Comparison of ENCODE assay signal across 1 cellular context in the genomic region with DNA sequence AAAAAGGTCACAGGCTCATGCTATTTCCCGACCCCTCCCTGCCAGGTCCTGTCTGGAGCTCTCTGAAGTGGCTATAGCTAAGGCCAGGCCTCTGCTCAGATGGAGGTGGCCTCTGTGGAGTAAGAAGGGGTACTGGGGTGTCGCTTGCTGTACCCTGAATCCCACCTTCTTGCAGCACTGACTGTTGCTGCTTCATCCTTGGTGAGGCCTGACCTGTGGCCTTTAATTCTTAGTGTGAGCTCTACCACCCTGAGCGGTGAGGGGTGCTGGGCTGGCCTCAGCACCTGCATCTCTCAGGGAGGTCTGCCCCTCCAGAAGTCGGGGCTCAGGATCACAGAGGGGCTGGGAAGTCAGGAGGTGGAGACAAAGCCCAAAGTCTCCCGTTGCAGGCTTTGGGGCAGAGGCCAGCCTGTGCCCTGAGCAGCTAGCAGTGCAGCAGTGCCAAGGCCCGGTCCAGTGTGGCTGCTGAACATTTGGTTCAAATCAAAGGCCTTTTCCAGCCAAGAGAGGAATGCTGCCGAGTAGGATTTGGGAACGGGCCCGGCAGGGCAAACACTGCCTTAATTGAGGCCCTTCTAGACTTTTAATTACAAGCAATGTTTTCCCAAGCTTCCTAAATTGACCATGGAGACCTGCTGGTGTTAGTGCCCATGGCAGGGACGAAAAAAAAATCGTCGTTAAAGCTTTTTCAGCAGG.
A peak's percentile ranks its signal among the peaks of the same experiment; 100 is the strongest.
TF ChIP-seq lines count a peak whose summit lies in the region.

No MANE protein-coding gene starts in this region.

TF ChIP-seq in HepG2, 621 proteins besides CTCF, POLR2A, EP300 and RAD21 (continued from another document and continues in another):
- TF ChIP-seq ZNF724P (CRISPR knock-in tag; IDR thresholded peaks at IDR 0.05; ENCODE audit: borderline replicate concordance) (no peak; the same call in 1 of the 2 replicates), NRL (CRISPR knock-in tag; IDR thresholded peaks at IDR 0.05; ENCODE audit: borderline replicate concordance) (no peak), ZBTB20 (CRISPR knock-in tag; IDR thresholded peaks at IDR 0.05; ENCODE audit: borderline replicate concordance, low read depth) (no peak), ZNF136 (CRISPR knock-in tag; IDR thresholded peaks at IDR 0.05; ENCODE audit: low read depth) (0 out of 2 replicates have a peak, but pooled peaks have one; percentile 57), MAF1 (CRISPR knock-in tag; IDR thresholded peaks at IDR 0.05; ENCODE audit: borderline replicate concordance) (no peak), TARDBP (CRISPR knock-in tag; IDR thresholded peaks at IDR 0.05) (peak; percentile 34; the same call in 1 of the 2 replicates), GATAD2A (CRISPR knock-in tag; IDR thresholded peaks at IDR 0.05) (no peak; the same call in 1 of the 2 replicates), ZZZ3 (CRISPR knock-in tag; IDR thresholded peaks at IDR 0.05; ENCODE audit: borderline replicate concordance) (0 out of 2 replicates have a peak, but pooled peaks have one; percentile 27), NCOA5 (CRISPR knock-in tag; IDR thresholded peaks at IDR 0.05) (no peak), SIN3A (IDR thresholded peaks at IDR 0.05; ENCODE audit: borderline replicate concordance, low read depth, low read length) (no peak), PAF1 (CRISPR knock-in tag; IDR thresholded peaks at IDR 0.05) (no peak), YY1 (IDR thresholded peaks at IDR 0.05; ENCODE audit: insufficient read depth, insufficient replicate concordance, low read depth, low read length) (no peak), SP2 (CRISPR knock-in tag; IDR thresholded peaks at IDR 0.05) (peak; percentile 30; the same call in 1 of the 2 replicates), FOXK1 (CRISPR knock-in tag; IDR thresholded peaks at IDR 0.05; ENCODE audit: borderline replicate concordance, low read depth) (no peak), ZKSCAN5 (CRISPR knock-in tag; IDR thresholded peaks at IDR 0.05) (no peak), ZNF235 (CRISPR knock-in tag; IDR thresholded peaks at IDR 0.05; ENCODE audit: borderline replicate concordance) (no peak), ZNF672 (CRISPR knock-in tag; IDR thresholded peaks at IDR 0.05) (no peak; the same call in 1 of the 2 replicates), NFATC3 (CRISPR knock-in tag; IDR thresholded peaks at IDR 0.05) (peak; percentile 88; the same call in 1 of the 2 replicates), ZSCAN31 (CRISPR knock-in tag; IDR thresholded peaks at IDR 0.05; ENCODE audit: low read depth) (no peak), HDAC1 (CRISPR knock-in tag; IDR thresholded peaks at IDR 0.05) (no peak), MTF1 (CRISPR knock-in tag; IDR thresholded peaks at IDR 0.05) (no peak), PRPF4 (IDR thresholded peaks at IDR 0.05; ENCODE audit: low read depth, low read length, poor library complexity, severe bottlenecking) (no peak), ARNT2 (CRISPR knock-in tag; IDR thresholded peaks at IDR 0.05; ENCODE audit: low read depth) (no peak), NFIB (CRISPR knock-in tag; IDR thresholded peaks at IDR 0.05; ENCODE audit: borderline replicate concordance) (no peak), ARID2 (CRISPR knock-in tag; IDR thresholded peaks at IDR 0.05; ENCODE audit: borderline replicate concordance) (no peak), ZNF549 (CRISPR knock-in tag; IDR thresholded peaks at IDR 0.05) (no peak), JUND (CRISPR knock-in tag; IDR thresholded peaks at IDR 0.05) (no peak), ZNF556 (CRISPR knock-in tag; IDR thresholded peaks at IDR 0.05; ENCODE audit: borderline replicate concordance) (0 out of 2 replicates have a peak, but pooled peaks have one; percentile 15), MYC (CRISPR knock-in tag; IDR thresholded peaks at IDR 0.05; ENCODE audit: borderline replicate concordance) (0 out of 2 replicates have a peak, but pooled peaks have one; percentile 6), CREM (IDR thresholded peaks at IDR 0.05) (no peak), CREM (CRISPR knock-in tag; IDR thresholded peaks at IDR 0.05) (no peak), ZFX (CRISPR knock-in tag; IDR thresholded peaks at IDR 0.05; ENCODE audit: low read depth) (peak; percentile 43), MXI1 (IDR thresholded peaks at IDR 0.05; ENCODE audit: borderline replicate concordance, low read depth, low read length) (no peak), NAIF1 (CRISPR knock-in tag; IDR thresholded peaks at IDR 0.05; ENCODE audit: borderline replicate concordance) (no peak), MED8 (CRISPR knock-in tag; IDR thresholded peaks at IDR 0.05; ENCODE audit: insufficient replicate concordance) (no peak), RBM22 (optimal IDR thresholded peaks at IDR 0.05; ENCODE audit: low read length) (no peak), ZNF782 (CRISPR knock-in tag; IDR thresholded peaks at IDR 0.05; ENCODE audit: borderline replicate concordance) (0 out of 2 replicates have a peak, but pooled peaks have one; percentile 42)
- TF ChIP-seq, protein P1, sequence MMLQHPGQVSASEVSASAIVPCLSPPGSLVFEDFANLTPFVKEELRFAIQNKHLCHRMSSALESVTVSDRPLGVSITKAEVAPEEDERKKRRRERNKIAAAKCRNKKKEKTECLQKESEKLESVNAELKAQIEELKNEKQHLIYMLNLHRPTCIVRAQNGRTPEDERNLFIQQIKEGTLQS (CRISPR knock-in tag; IDR thresholded peaks at IDR 0.05): no peak
- TF ChIP-seq, protein P2, sequence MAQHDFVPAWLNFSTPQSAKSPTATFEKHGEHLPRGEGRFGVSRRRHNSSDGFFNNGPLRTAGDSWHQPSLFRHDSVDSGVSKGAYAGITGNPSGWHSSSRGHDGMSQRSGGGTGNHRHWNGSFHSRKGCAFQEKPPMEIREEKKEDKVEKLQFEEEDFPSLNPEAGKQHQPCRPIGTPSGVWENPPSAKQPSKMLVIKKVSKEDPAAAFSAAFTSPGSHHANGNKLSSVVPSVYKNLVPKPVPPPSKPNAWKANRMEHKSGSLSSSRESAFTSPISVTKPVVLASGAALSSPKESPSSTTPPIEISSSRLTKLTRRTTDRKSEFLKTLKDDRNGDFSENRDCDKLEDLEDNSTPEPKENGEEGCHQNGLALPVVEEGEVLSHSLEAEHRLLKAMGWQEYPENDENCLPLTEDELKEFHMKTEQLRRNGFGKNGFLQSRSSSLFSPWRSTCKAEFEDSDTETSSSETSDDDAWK (CRISPR knock-in tag; IDR thresholded peaks at IDR 0.05): no peak
- TF ChIP-seq, protein P3, sequence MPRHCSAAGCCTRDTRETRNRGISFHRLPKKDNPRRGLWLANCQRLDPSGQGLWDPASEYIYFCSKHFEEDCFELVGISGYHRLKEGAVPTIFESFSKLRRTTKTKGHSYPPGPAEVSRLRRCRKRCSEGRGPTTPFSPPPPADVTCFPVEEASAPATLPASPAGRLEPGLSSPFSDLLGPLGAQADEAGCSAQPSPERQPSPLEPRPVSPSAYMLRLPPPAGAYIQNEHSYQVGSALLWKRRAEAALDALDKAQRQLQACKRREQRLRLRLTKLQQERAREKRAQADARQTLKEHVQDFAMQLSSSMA (CRISPR knock-in tag; IDR thresholded peaks at IDR 0.05): no peak
- TF ChIP-seq, protein P4, sequence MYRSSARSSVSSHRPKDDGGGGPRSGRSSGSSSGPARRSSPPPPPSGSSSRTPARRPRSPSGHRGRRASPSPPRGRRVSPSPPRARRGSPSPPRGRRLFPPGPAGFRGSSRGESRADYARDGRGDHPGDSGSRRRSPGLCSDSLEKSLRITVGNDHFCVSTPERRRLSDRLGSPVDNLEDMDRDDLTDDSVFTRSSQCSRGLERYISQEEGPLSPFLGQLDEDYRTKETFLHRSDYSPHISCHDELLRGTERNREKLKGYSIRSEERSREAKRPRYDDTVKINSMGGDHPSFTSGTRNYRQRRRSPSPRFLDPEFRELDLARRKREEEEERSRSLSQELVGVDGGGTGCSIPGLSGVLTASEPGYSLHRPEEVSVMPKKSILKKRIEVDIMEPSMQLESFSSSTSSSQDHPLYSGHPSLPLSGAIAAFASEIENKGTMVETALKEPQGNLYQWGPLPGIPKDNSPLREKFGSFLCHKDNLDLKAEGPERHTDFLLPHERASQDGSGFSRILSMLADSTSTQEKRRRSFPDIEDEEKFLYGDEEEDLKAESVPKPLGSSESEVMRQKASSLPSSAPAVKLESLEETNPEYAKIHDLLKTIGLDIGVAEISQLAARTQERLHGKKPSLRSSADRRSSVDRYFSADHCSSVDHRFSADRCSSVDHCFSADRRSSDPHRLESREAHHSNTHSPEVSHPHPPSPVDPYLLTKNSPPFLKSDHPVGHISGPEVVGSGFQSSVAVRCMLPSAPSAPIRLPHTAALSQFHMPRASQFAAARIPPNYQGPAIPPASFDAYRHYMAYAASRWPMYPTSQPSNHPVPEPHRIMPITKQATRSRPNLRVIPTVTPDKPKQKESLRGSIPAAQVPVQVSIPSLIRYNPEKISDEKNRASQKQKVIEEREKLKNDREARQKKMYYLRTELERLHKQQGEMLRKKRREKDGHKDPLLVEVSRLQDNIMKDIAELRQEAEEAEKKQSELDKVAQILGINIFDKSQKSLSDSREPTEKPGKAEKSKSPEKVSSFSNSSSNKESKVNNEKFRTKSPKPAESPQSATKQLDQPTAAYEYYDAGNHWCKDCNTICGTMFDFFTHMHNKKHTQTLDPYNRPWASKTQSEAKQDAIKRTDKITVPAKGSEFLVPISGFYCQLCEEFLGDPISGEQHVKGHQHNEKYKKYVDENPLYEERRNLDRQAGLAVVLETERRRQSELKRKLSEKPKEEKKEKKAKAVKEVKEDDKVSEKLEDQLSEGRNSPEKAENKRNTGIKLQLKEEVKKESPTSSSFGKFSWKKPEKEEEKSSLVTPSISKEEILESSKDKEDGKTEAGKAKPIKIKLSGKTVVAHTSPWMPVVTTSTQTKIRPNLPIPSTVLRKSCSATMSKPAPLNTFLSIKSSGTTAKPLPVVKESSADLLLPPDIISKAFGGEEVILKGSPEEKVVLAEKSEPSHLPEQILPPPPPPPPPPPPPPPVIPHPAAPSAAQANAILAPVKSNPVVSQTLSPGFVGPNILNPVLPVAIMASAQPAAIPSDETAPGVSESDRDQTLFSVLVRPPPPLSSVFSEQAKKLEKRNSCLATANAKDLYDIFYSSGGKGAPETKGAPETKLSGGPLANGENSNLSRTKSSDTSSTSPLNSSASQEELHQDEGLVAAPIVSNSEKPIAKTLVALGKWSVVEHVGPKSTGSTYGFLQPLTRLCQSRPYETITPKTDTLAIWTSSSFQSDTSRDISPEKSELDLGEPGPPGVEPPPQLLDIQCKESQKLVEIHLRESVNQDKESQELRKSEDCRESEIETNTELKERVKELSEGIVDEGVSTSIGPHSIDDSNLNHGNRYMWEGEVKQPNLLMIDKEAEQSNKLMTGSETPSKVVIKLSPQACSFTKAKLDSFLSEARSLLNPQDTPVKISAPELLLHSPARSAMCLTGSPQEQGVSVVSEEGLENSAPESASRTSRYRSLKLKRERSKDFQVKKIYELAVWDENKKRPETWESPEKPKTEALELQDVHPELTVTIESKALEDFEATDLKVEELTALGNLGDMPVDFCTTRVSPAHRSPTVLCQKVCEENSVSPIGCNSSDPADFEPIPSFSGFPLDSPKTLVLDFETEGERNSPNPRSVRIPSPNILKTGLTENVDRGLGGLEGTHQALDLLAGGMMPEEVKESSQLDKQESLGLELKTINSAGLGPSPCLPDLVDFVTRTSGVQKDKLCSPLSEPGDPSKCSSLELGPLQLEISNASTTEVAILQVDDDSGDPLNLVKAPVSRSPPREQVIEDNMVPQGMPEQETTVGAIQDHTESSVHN (CRISPR knock-in tag; IDR thresholded peaks at IDR 0.05): peak; percentile 55; the same call in 1 of the 2 replicates
- TF ChIP-seq, protein P5, sequence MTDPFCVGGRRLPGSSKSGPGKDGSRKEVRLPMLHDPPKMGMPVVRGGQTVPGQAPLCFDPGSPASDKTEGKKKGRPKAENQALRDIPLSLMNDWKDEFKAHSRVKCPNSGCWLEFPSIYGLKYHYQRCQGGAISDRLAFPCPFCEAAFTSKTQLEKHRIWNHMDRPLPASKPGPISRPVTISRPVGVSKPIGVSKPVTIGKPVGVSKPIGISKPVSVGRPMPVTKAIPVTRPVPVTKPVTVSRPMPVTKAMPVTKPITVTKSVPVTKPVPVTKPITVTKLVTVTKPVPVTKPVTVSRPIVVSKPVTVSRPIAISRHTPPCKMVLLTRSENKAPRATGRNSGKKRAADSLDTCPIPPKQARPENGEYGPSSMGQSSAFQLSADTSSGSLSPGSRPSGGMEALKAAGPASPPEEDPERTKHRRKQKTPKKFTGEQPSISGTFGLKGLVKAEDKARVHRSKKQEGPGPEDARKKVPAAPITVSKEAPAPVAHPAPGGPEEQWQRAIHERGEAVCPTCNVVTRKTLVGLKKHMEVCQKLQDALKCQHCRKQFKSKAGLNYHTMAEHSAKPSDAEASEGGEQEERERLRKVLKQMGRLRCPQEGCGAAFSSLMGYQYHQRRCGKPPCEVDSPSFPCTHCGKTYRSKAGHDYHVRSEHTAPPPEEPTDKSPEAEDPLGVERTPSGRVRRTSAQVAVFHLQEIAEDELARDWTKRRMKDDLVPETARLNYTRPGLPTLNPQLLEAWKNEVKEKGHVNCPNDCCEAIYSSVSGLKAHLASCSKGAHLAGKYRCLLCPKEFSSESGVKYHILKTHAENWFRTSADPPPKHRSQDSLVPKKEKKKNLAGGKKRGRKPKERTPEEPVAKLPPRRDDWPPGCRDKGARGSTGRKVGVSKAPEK (CRISPR knock-in tag; IDR thresholded peaks at IDR 0.05; ENCODE audit: borderline replicate concordance): no peak; the same call in 1 of the 2 replicates
- TF ChIP-seq, protein P6, sequence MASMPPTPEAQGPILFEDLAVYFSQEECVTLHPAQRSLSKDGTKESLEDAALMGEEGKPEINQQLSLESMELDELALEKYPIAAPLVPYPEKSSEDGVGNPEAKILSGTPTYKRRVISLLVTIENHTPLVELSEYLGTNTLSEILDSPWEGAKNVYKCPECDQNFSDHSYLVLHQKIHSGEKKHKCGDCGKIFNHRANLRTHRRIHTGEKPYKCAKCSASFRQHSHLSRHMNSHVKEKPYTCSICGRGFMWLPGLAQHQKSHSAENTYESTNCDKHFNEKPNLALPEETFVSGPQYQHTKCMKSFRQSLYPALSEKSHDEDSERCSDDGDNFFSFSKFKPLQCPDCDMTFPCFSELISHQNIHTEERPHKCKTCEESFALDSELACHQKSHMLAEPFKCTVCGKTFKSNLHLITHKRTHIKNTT (CRISPR knock-in tag; IDR thresholded peaks at IDR 0.05): no peak
- TF ChIP-seq, protein P7, sequence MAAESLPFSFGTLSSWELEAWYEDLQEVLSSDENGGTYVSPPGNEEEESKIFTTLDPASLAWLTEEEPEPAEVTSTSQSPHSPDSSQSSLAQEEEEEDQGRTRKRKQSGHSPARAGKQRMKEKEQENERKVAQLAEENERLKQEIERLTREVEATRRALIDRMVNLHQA (CRISPR knock-in tag; IDR thresholded peaks at IDR 0.05): no peak
- TF ChIP-seq, protein P8, sequence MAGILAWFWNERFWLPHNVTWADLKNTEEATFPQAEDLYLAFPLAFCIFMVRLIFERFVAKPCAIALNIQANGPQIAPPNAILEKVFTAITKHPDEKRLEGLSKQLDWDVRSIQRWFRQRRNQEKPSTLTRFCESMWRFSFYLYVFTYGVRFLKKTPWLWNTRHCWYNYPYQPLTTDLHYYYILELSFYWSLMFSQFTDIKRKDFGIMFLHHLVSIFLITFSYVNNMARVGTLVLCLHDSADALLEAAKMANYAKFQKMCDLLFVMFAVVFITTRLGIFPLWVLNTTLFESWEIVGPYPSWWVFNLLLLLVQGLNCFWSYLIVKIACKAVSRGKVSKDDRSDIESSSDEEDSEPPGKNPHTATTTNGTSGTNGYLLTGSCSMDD (CRISPR knock-in tag; IDR thresholded peaks at IDR 0.05): no peak
